Comparison of ENCODE assay signal across 15 cellular contexts in genomic region chr5:181027452-181028031, GRCh38. TPM values are rescaled to one million over a fixed set of nuclear protein-coding genes. Genes with fewer than 3 reads are reported as not detected.
"Had no signal": no experiment of that assay in that cellular context is flagged by ENCODE, and none has a peak within 500 bp of the region (broad histone marks: within the 10 kb centered on the region; RNA-seq: fewer than 3 reads in every experiment).

No MANE protein-coding gene starts in this region.

- DNase-seq: activated CD4-positive, alpha-beta T cell treated with anti-CD3 and anti-CD28 coated beads, Interleukin-2, amount 50 U/mL, for 4 hours; activated T-cell treated with anti-CD3 and anti-CD28 coated beads, Interleukin-2, amount 50 U/mL, for 1 hour; central memory CD4-positive, alpha-beta T cell; effector memory CD8-positive, alpha-beta T cell; erythroblast; hypothalamus; right cardiac atrium; T-helper 2 cell had no signal

- H3K36me3 Mint-ChIP-seq: activated naive CD4-positive, alpha-beta T cell treated with anti-CD3 and anti-CD28 coated beads, Interleukin-2, amount 50 U/mL, for 24 hours; type B pancreatic cell had no signal

- H3K4me3 Mint-ChIP-seq: activated naive CD4-positive, alpha-beta T cell treated with anti-CD3 and anti-CD28 coated beads, Interleukin-2, amount 50 U/mL, for 24 hours; dendritic cell treated with granulocyte-macrophage colony-stimulating factor and Interleukin-4, amounts not matched to agents 40 ng/mL and 50 ng/mL, for 4 days; effector memory CD8-positive, alpha-beta T cell; stimulated activated effector memory CD8-positive, alpha-beta T cell treated with anti-CD3 and anti-CD28 coated beads, Interleukin-12 subunit alpha, Interleukin-12 subunit beta, amount 100 ng/mL, for 72 hours had no signal

- H3K27ac Mint-ChIP-seq: activated naive CD4-positive, alpha-beta T cell treated with anti-CD3 and anti-CD28 coated beads, Interleukin-2, amount 50 U/mL, for 24 hours; dendritic cell treated with granulocyte-macrophage colony-stimulating factor and Interleukin-4, amounts not matched to agents 40 ng/mL and 50 ng/mL, for 4 days; effector memory CD8-positive, alpha-beta T cell; stimulated activated effector memory CD8-positive, alpha-beta T cell treated with anti-CD3 and anti-CD28 coated beads, Interleukin-12 subunit alpha, Interleukin-12 subunit beta, amount 100 ng/mL, for 72 hours; type B pancreatic cell had no signal

- ATAC-seq: effector memory CD8-positive, alpha-beta T cell; right cardiac atrium; stimulated activated effector memory CD8-positive, alpha-beta T cell treated with anti-CD3 and anti-CD28 coated beads, Interleukin-12 subunit alpha, Interleukin-12 subunit beta, amount 100 ng/mL, for 72 hours had no signal

- H3K4me1 Mint-ChIP-seq: activated naive CD4-positive, alpha-beta T cell treated with anti-CD3 and anti-CD28 coated beads, Interleukin-2, amount 50 U/mL, for 24 hours; stimulated activated effector memory CD8-positive, alpha-beta T cell treated with anti-CD3 and anti-CD28 coated beads, Interleukin-12 subunit alpha, Interleukin-12 subunit beta, amount 100 ng/mL, for 72 hours had no signal

- H3K9me3 Mint-ChIP-seq: activated naive CD4-positive, alpha-beta T cell treated with anti-CD3 and anti-CD28 coated beads, Interleukin-2, amount 50 U/mL, for 24 hours; stimulated activated effector memory CD8-positive, alpha-beta T cell treated with anti-CD3 and anti-CD28 coated beads, Interleukin-12 subunit alpha, Interleukin-12 subunit beta, amount 100 ng/mL, for 72 hours had no signal

RNA-seq across cellular contexts. Expression of gene BTNL9, which starts 12.5 kb away (rescaled TPM):
- total RNA-seq: kidney epithelial cell had no signal

RNA-seq across cellular contexts. Expression of gene BTNL3, which starts 38.9 kb away (rescaled TPM):
- total RNA-seq: kidney epithelial cell, lower leg skin, posterior vena cava had no signal
